ENCODE assay signal across 9 cellular contexts in the genomic region with DNA sequence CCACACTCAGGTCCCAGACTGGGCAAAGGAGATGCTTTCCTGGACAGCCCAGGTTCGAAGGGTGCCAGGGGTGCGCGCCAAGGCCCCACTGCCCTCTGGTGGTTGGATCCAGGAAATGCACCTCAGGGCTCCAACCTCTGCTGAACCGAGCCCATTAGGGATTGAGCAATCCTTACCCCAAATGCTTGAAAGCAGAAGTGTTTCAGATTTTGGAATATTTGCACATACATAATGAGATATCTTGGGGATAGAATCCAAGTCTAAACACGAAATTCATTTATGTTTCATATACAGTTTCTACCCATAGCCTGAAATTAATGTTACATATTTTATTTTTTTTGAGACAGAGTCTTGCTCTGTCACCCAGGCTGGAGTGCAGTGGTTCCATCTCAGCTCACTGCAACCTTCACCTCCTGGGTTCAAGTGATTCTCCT. TPM values are rescaled to one million over a fixed set of nuclear protein-coding genes. Genes with fewer than 3 reads are reported as not detected.
DNase-seq lines count a peak whose midpoint lies in the region; ATAC-seq and TF ChIP-seq lines count a peak whose summit lies in the region.
"Had no signal": no experiment of that assay in that cellular context is flagged by ENCODE, and none has a peak within 500 bp of the region (broad histone marks: within the 10 kb centered on the region; RNA-seq: fewer than 3 reads in every experiment).

No MANE protein-coding gene starts in this region.

- H3K4me2 ChIP-seq in H9 (ENCODE audit: insufficient read depth, insufficient read length, low read length): no peak overlapping the region

- peak; percentile 81 for DNase-seq in H9
- peak; percentile 66 for DNase-seq in NCI-H69 (lab: John Stamatoyannopoulos, UW)
- DNase-seq in activated CD4-positive, alpha-beta T cell treated with anti-CD3 and anti-CD28 coated beads, Interleukin-2, amount 50 U/mL, for 4 hours: peak; percentile 63 to 67
- peak; percentile 64 for DNase-seq in effector CD4-positive, alpha-beta T cell
- DNase-seq in memory B cell (ENCODE audit: low spot score in 2 of 2): peak; percentile 73
- DNase-seq in stimulated activated CD8-positive, alpha-beta memory T cell treated with anti-CD3 and anti-CD28 coated beads, Interleukin-2, amount 100 ng/mL, for 48 hours (ENCODE audit: low read depth in 2 of 2): peak; percentile 38 to 69

- no peak overlapping the region for H2BK20ac ChIP-seq in H9 (ENCODE audit: low read depth, low read length, poor library complexity, severe bottlenecking)

- no peak overlapping the region for H3K27ac ChIP-seq in C4-2B
- no peak overlapping the region for H3K27ac ChIP-seq in H9 (ENCODE audit: insufficient read length, low read depth, low read length)

- H3K56ac ChIP-seq in H9 (ENCODE audit: insufficient read length, low read depth, low read length): no peak overlapping the region

- H4K8ac ChIP-seq in H9 (replicated peaks; ENCODE audit: insufficient read length, low read depth, low read length): no peak overlapping the region

- no peaks in the 10 kb centered on the region for H3K23me2 ChIP-seq in H9 (ENCODE audit: insufficient read length, low read depth, low read length, poor library complexity, severe bottlenecking)

- ATAC-seq in memory B cell (ENCODE audit: low read depth): peak; percentile 61
- ATAC-seq in HG03521 (IDR thresholded peaks at IDR 0.05; ENCODE audit: unreplicated experiment): no peak

- no peaks in the 10 kb centered on the region for H3K4me1 ChIP-seq in H9 (ENCODE audit: insufficient read depth, low read length)

- H2BK12ac ChIP-seq in H9 (ENCODE audit: insufficient read length, low read depth, low read length): no peak overlapping the region

- H4K20me1 ChIP-seq in H9 (ENCODE audit: control insufficient read depth, insufficient read depth, insufficient read length): no peaks in the 10 kb centered on the region

- H3K4me1 Mint-ChIP-seq in H9 (peaks cover 20 to 21% of the 10 kb centered on the region in 2 experiments), memory B cell (peaks cover 12% of the 10 kb centered on the region)

- TF ChIP-seq CTCF in C4-2B (conservative IDR thresholded peaks at IDR 0.05) (peak; percentile 97), H9 (conservative IDR thresholded peaks at IDR 0.05) (peak; percentile 99)

- H3K4me3 Mint-ChIP-seq in H9 (no peak overlapping the region; a peak in 1 of 5 replicates), memory B cell (no peak overlapping the region)
- H3K4me3 Mint-ChIP-seq: IgD-negative memory B cell had no signal

- H4K91ac ChIP-seq in H9 (ENCODE audit: insufficient read length, low read depth, low read length): no peak overlapping the region

- H2AFZ ChIP-seq in H9 (ENCODE audit: low read length): no peak overlapping the region

- no peaks in the 10 kb centered on the region for H3K27me3 ChIP-seq in H9 (ENCODE audit: insufficient read depth, low read length)

- H3K23ac ChIP-seq in H9 (ENCODE audit: insufficient read length, low read depth, low read length): no peak overlapping the region

- H3T11ph ChIP-seq in H9 (ENCODE audit: low read length): no peak overlapping the region

- H2BK120ac ChIP-seq in H9 (ENCODE audit: low read depth, low read length, poor library complexity, severe bottlenecking): no peak overlapping the region

- H3K4ac ChIP-seq in H9 (ENCODE audit: low read depth, low read length): no peak overlapping the region

- H4K5ac ChIP-seq in H9 (ENCODE audit: insufficient read length, low read depth, low read length): no peak overlapping the region

- H3K9me3 Mint-ChIP-seq in H9 (no peaks in the 10 kb centered on the region; a peak in 1 of 5 replicates), memory B cell (no peaks in the 10 kb centered on the region)
- H3K9me3 Mint-ChIP-seq: IgD-negative memory B cell had no signal

- H2BK5ac ChIP-seq in H9 (ENCODE audit: insufficient read length, low read length): no peak overlapping the region

- H3K79me2 ChIP-seq in H9 (ENCODE audit: insufficient read depth, low read length): no peaks in the 10 kb centered on the region

- no peak overlapping the region for H3K18ac ChIP-seq in H9 (ENCODE audit: insufficient read length, low read depth, low read length)

- no peak overlapping the region for H3K9ac ChIP-seq in H9 (ENCODE audit: extremely low read depth, insufficient read length, low read length)

- H2AK5ac ChIP-seq in H9 (ENCODE audit: insufficient read length, low read length): no peak overlapping the region

- H3K79me1 ChIP-seq in H9 (ENCODE audit: insufficient read depth, low read depth, low read length, poor library complexity, severe bottlenecking): no peaks in the 10 kb centered on the region

- H2BK15ac ChIP-seq in H9 (ENCODE audit: low read depth, low read length): no peak overlapping the region

- no peaks in the 10 kb centered on the region for H3K27me3 Mint-ChIP-seq in H9 (ENCODE audit: low read depth)
- H3K27me3 Mint-ChIP-seq in memory B cell: no peaks in the 10 kb centered on the region
- H3K27me3 Mint-ChIP-seq: IgD-negative memory B cell had no signal

- H3K27ac Mint-ChIP-seq in H9 (no peak overlapping the region; a peak in 1 of 7 replicates), memory B cell (no peak overlapping the region)

- H3K36me3 Mint-ChIP-seq in H9 (ENCODE audit: insufficient read depth in 1 of 3, low read depth in 3 of 3) (no peaks in the 10 kb centered on the region), memory B cell (no peaks in the 10 kb centered on the region)

- H3K9me3 ChIP-seq in H9 (ENCODE audit: control insufficient read depth, low read depth, low read length): no peaks in the 10 kb centered on the region

- no peak overlapping the region for H3K14ac ChIP-seq in H9 (ENCODE audit: insufficient read depth, low read length)

- no CpG with 5 or more reads among the region's 5 CpGs for WGBS in H9 (ENCODE audit: extremely low coverage, insufficient read length, low lambda C conversion rate)

RNA-seq across cellular contexts. Expression of a gene that starts 57.4 kb away (rescaled TPM):
- total RNA-seq in H9 (2021): 20.8 and 21.3 TPM in 2 replicates
